In the genomic region with DNA sequence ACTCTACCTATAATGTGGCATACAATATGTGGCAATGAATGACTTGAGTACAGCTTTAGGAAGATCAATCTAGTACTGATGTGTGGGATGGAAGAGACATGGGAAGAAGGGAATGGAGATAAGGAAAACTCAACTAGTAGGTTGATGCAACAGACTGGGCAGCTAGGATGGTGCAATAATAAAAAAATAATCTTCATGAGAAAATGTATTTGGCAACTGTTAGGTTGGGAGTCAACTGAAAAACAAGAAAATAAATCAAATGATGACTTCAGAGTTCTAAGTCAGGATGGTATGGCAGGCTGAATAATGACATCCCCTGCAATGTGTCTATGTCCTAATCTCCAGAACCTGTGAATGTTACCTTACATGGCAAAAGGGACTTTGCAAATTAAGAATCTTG, we compare ENCODE assay signal across 15 cellular contexts.
A peak's percentile ranks its signal among the peaks of the same experiment; 100 is the strongest.
DNase-seq lines count a peak whose midpoint lies in the region; ATAC-seq, FAIRE-seq and TF ChIP-seq lines count a peak whose summit lies in the region.
"Had no signal": no experiment of that assay in that cellular context is flagged by ENCODE, and none has a peak within 500 bp of the region (broad histone marks: within the 10 kb centered on the region; RNA-seq: fewer than 3 reads in every experiment).

No MANE protein-coding gene starts in this region.

- dilution Hi-C loops in mammary epithelial cell (cut with HindIII; ENCODE audit: low sequenced_read_pairs) = no loop called here

- FAIRE-seq in urothelium cell line (lab: Jason Lieb, UNC) = peak; percentile 82
- FAIRE-seq: A204.1 had no signal

- no peak overlapping the region for H2AFZ ChIP-seq in GM23248
- no peak overlapping the region for H2AFZ ChIP-seq in mammary epithelial cell (ENCODE audit: low read depth, low read length)

- intact Hi-C loops in vagina (cut with DNase I) = no loop called here
- intact Hi-C loops in mammary epithelial cell (cut with micrococcal nuclease) = no loop called here

- H3K27ac ChIP-seq in GM23248 (no peak overlapping the region), vagina (no peak overlapping the region), mammary epithelial cell (ENCODE audit: insufficient read depth, low read depth, low read length) (no peak overlapping the region)

- no peaks in the 10 kb centered on the region for H4K20me1 ChIP-seq in GM23248 (ENCODE audit: insufficient read depth)
- no peaks in the 10 kb centered on the region for H4K20me1 ChIP-seq in mammary epithelial cell (ENCODE audit: insufficient read depth, low read length)

- CTCF ChIA-PET in mammary epithelial cell (lab: Charles Lee; ENCODE audit: low non-redundant PET) = no interaction called here

- in situ Hi-C loops in GM23248 (cut with MboI) = no loop called here
- in situ Hi-C loops in mammary epithelial cell (cut with MboI; ENCODE audit: low sequenced_read_pairs in 2 of 2) = no loop called here

- H3K36me3 ChIP-seq in GM23248 (ENCODE audit: low read depth) (no peaks in the 10 kb centered on the region), vagina (no peaks in the 10 kb centered on the region), mammary epithelial cell (ENCODE audit: insufficient read depth, low read length) (no peaks in the 10 kb centered on the region)

- DNase-seq in GM23248 (peak; percentile 36), fibroblast of mammary gland (ENCODE audit: low read depth) (peak; percentile 33), iris pigment epithelial cell (ENCODE audit: low read depth) (peak; percentile 28), urothelium cell line (ENCODE audit: low spot score) (no peak), vagina (ENCODE audit: extremely low spot score in 2 of 2) (no peak), mammary epithelial cell (no peak)
- DNase-seq: Caco-2; CD8-positive, alpha-beta memory T cell; DND-41; GDM1; GOT3; H9 had no signal

- H3K4me3 ChIP-seq in GM23248 (no peak overlapping the region), fibroblast of mammary gland (ENCODE audit: control insufficient read depth, low read depth, low read length) (no peak overlapping the region), vagina (no peak overlapping the region), mammary epithelial cell (replicated peaks in 1 of 3; ENCODE audit: insufficient read depth in 1 of 3, low read depth in 2 of 3, low read length in 3 of 3) (no peak overlapping the region)

- H3K27me3 ChIP-seq in GM23248 (replicated peaks; ENCODE audit: insufficient read depth) = no peaks in the 10 kb centered on the region
- no peaks in the 10 kb centered on the region for H3K27me3 ChIP-seq in vagina
- H3K27me3 ChIP-seq in mammary epithelial cell (ENCODE audit: insufficient read depth, low read length) = no peaks in the 10 kb centered on the region

- no TSS peak for BruUV-seq in mammary epithelial cell (replicated peaks; lab: Mats Ljungman, UMichigan)

- ATAC-seq in GM18861 (IDR thresholded peaks at IDR 0.05; ENCODE audit: unreplicated experiment) = no peak
- no peak for ATAC-seq in GM21515 (IDR thresholded peaks at IDR 0.05; ENCODE audit: unreplicated experiment)

- H3K79me2 ChIP-seq in GM23248 (ENCODE audit: insufficient read depth) (peaks cover 32% of the 10 kb centered on the region), mammary epithelial cell (ENCODE audit: insufficient read depth, low read length) (no peaks in the 10 kb centered on the region)

- no peaks in the 10 kb centered on the region for H3K9me2 ChIP-seq in GM23248 (ENCODE audit: insufficient read depth)

- H3F3A ChIP-seq in GM23248 (ENCODE audit: insufficient read depth) = no peaks in the 10 kb centered on the region

- H3K9me3 ChIP-seq in GM23248 (ENCODE audit: low read depth) = no peaks in the 10 kb centered on the region
- H3K9me3 ChIP-seq in vagina = no peaks in the 10 kb centered on the region
- H3K9me3 ChIP-seq in mammary epithelial cell (replicated peaks; ENCODE audit: insufficient read depth, low read length) = no peaks in the 10 kb centered on the region
- H3K9me3 ChIP-seq: Caco-2 had no signal

- no peak overlapping the region for H3K9ac ChIP-seq in GM23248
- no peak overlapping the region for H3K9ac ChIP-seq in mammary epithelial cell (ENCODE audit: insufficient read depth, low read length)

- TF ChIP-seq CTCF in fibroblast of mammary gland (conservative IDR thresholded peaks at IDR 0.05; ENCODE audit: control insufficient read depth, insufficient read depth, low read depth, low read length) (no peak), vagina (IDR thresholded peaks at IDR 0.05) (no peak), mammary epithelial cell (conservative IDR thresholded peaks at IDR 0.05 in 1 of 2, IDR thresholded peaks at IDR 0.05 in 1 of 2; ENCODE audit: extremely low read depth in 1 of 2, insufficient read depth in 1 of 2, low read depth in 1 of 2, low read length in 2 of 2) (no peak)

- TF ChIP-seq POLR2A in vagina (IDR thresholded peaks at IDR 0.05) = no peak

- H3K4me2 ChIP-seq in GM23248 (ENCODE audit: unreplicated experiment) (no peak overlapping the region), mammary epithelial cell (ENCODE audit: insufficient read depth, low read depth, low read length) (no peak overlapping the region)

- peaks cover 10% of the 10 kb centered on the region for H3K4me1 ChIP-seq in GM23248 (ENCODE audit: insufficient read depth)
- no peaks in the 10 kb centered on the region for H3K4me1 ChIP-seq in vagina
- H3K4me1 ChIP-seq in mammary epithelial cell (ENCODE audit: insufficient read depth, low read length) = no peaks in the 10 kb centered on the region
- H3K4me1 ChIP-seq: Caco-2 had no signal

Comparison
In these comparisons a context has a peak if more than half of its experiments do, and no peak if none do; other contexts are left out.
1. DNase-seq: peak in GM23248 (single experiment), fibroblast of mammary gland (single experiment) and iris pigment epithelial cell (single experiment); none in urothelium cell line (single experiment), vagina (0 of 2) and mammary epithelial cell (single experiment).